ENCODE assay signal across 8 cellular contexts in the genomic region with DNA sequence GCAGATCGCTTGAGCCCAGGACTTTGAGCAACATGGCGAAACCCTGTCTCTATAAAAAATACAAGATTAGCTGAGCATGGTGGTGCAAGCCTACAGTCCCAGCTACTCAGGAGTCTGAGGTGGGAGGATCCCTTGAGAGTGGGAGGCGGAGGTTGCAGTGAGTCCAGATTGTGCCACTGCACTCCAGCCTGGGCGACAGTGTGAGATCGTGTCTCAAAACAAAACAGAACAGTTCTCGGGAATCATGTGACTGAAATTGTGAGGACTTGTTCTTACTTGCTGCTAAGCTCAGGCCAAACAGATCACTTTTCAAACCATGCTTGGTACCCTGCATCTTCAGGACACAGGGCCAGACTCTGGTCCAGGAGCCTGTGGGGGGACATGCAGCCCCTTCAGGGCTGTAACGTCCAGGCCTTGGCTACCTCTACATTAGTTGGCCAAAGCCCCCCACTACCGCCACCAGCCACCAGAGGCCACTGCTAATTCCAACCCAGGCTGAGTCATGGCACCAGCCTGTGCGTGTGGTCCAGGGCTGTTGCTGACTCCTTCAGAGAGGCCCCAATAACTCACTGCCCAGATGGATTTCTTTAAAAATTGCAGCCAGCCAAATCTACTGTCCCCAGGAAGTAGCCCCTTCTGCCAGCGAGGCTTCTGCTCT. TPM values are rescaled to one million over a fixed set of nuclear protein-coding genes. Genes with fewer than 3 reads are reported as not detected.
DNase-seq lines count a peak whose midpoint lies in the region; ATAC-seq and TF ChIP-seq lines count a peak whose summit lies in the region.

No MANE protein-coding gene starts in this region.

- no peak overlapping the region for H3K4ac ChIP-seq in mesendoderm (ENCODE audit: low read depth, low read length)

- no peak overlapping the region for H4K8ac ChIP-seq in mesendoderm (ENCODE audit: low read depth, low read length)

- H2BK15ac ChIP-seq in mesendoderm (replicated peaks; ENCODE audit: low read depth), result no peak overlapping the region

- H3K27ac ChIP-seq in SU-DHL-6 (ENCODE audit: low read depth, low read length) (no peak overlapping the region), mesendoderm (ENCODE audit: low read depth, low read length) (no peak overlapping the region)

- H3K18ac ChIP-seq in mesendoderm (ENCODE audit: low read length), result no peak overlapping the region

- no peaks in the 10 kb centered on the region for H3F3A ChIP-seq in SU-DHL-6 (ENCODE audit: insufficient read depth)

- H2AFZ ChIP-seq in SU-DHL-6 (ENCODE audit: low read depth, low read length, severe bottlenecking), result no peak overlapping the region

- no peaks in the 10 kb centered on the region for H3K36me3 Mint-ChIP-seq in chondrocyte (ENCODE audit: low read depth)

- no peaks in the 10 kb centered on the region for H3K79me2 ChIP-seq in SU-DHL-6 (ENCODE audit: insufficient read depth, low read length)
- no peaks in the 10 kb centered on the region for H3K79me2 ChIP-seq in mesendoderm (ENCODE audit: control insufficient read depth, insufficient read depth, low read length)

- no peak overlapping the region for H3K23ac ChIP-seq in mesendoderm (ENCODE audit: low read length)

- H3K9me2 ChIP-seq in SU-DHL-6 (replicated peaks; ENCODE audit: insufficient read depth, low read length), result no peaks in the 10 kb centered on the region

- H3K4me3 ChIP-seq in SU-DHL-6 (ENCODE audit: insufficient read depth, low read length, poor library complexity, severe bottlenecking), result no peak overlapping the region
- no peak overlapping the region for H3K4me3 ChIP-seq in mesendoderm (ENCODE audit: low read length)

- no peak overlapping the region for H3K9ac ChIP-seq in SU-DHL-6 (ENCODE audit: low read length)
- H3K9ac ChIP-seq in mesendoderm (ENCODE audit: low read length), result no peak overlapping the region

- peaks cover 3% of the 10 kb centered on the region for H3K4me1 Mint-ChIP-seq in chondrocyte (ENCODE audit: low read depth)

- no peaks in the 10 kb centered on the region for H3K79me1 ChIP-seq in mesendoderm (ENCODE audit: low read length)

- H4K5ac ChIP-seq in mesendoderm (ENCODE audit: low read length), result no peak overlapping the region

- H3K27me3 Mint-ChIP-seq in chondrocyte (ENCODE audit: low read depth), result peaks cover 15% of the 10 kb centered on the region

- no CpG with 5 or more reads among the region's 10 CpGs for WGBS in mesendoderm (ENCODE audit: extremely low coverage, insufficient coverage, low lambda C conversion rate)

- no peaks in the 10 kb centered on the region for H3K4me1 ChIP-seq in mesendoderm (ENCODE audit: control insufficient read depth, low read depth, low read length)

- TF ChIP-seq CTCF in SU-DHL-6 (IDR thresholded peaks at IDR 0.05; ENCODE audit: insufficient read depth, low read length, poor library complexity, severe bottlenecking), result peak; percentile 33
- TF ChIP-seq CTCF in chondrocyte (IDR thresholded peaks at IDR 0.05), result peak; percentile 77

- H3K9me3 ChIP-seq in SU-DHL-6 (ENCODE audit: insufficient read depth, low read length), result no peaks in the 10 kb centered on the region

- H3K27me3 ChIP-seq in SU-DHL-6 (ENCODE audit: low read length), result no peaks in the 10 kb centered on the region
- no peaks in the 10 kb centered on the region for H3K27me3 ChIP-seq in mesendoderm (ENCODE audit: insufficient read depth, low read length, poor library complexity)

- H2BK5ac ChIP-seq in mesendoderm (ENCODE audit: low read length), result no peak overlapping the region

- peak overlapping the region; percentile 0 for H3K56ac ChIP-seq in mesendoderm (ENCODE audit: low read length)

- H3K27ac Mint-ChIP-seq in chondrocyte (ENCODE audit: unreplicated experiment), result no peak overlapping the region

- ATAC-seq in HG02885 (IDR thresholded peaks at IDR 0.05; ENCODE audit: poor library complexity, unreplicated experiment) (peak; percentile 57), HG02623 (IDR thresholded peaks at IDR 0.05; ENCODE audit: unreplicated experiment) (no peak)

- H3K4me2 ChIP-seq in SU-DHL-6 (ENCODE audit: low read depth, low read length, poor library complexity, severe bottlenecking) (no peak overlapping the region), mesendoderm (ENCODE audit: low read length) (no peak overlapping the region)

- no peaks in the 10 kb centered on the region for H3K9me3 Mint-ChIP-seq in chondrocyte (ENCODE audit: low read depth)

- no peak overlapping the region for H2AK5ac ChIP-seq in mesendoderm (ENCODE audit: low read length)

- H3K4me3 Mint-ChIP-seq in chondrocyte (ENCODE audit: unreplicated experiment), result no peak overlapping the region

- peak; percentile 36 for DNase-seq in COLO829 (ENCODE audit: low spot score)
- no peak for DNase-seq in chondrocyte (ENCODE audit: low spot score)
- DNase-seq in mesendoderm, result peak; percentile 69
- DNase-seq in NCI-H748 (lab: John Stamatoyannopoulos, UW; ENCODE audit: unreplicated experiment), result no peak
- DNase-seq in GF-D8 (lab: John Stamatoyannopoulos, UW), result no peak

- H4K20me1 ChIP-seq in SU-DHL-6 (ENCODE audit: low read depth, low read length), result no peaks in the 10 kb centered on the region

- H2BK120ac ChIP-seq in mesendoderm (ENCODE audit: low read depth, low read length), result no peak overlapping the region

- H3K36me3 ChIP-seq in SU-DHL-6 (ENCODE audit: low read length) (no peaks in the 10 kb centered on the region), mesendoderm (ENCODE audit: control insufficient read depth, insufficient read depth, low read length) (no peaks in the 10 kb centered on the region)

RNA-seq across cellular contexts. Expression of a gene that starts 33.4 kb away (rescaled TPM):
- not detected in 3 replicates for total RNA-seq in chondrocyte
- polyA plus RNA-seq in mesendoderm (2013, experiment 1 of 2), result 0.37 TPM
- 0.34 TPM for polyA plus RNA-seq in mesendoderm (2013, experiment 2 of 2)

RNA-seq across cellular contexts. Expression of a gene that starts 33.7 kb away (rescaled TPM):
- total RNA-seq in chondrocyte, result 209 to 313 TPM (median 212 TPM) in 3 replicates
- polyA plus RNA-seq in mesendoderm (2013, experiment 1 of 2), result 266 TPM
- 248 TPM for polyA plus RNA-seq in mesendoderm (2013, experiment 2 of 2)

RNA-seq across cellular contexts. Expression of a gene that starts 34.1 kb away (rescaled TPM):
- 16.6 to 18.9 TPM (median 16.9 TPM) in 3 replicates for total RNA-seq in chondrocyte
- 36.8 TPM for polyA plus RNA-seq in mesendoderm (2013, experiment 1 of 2)
- 34.3 TPM for polyA plus RNA-seq in mesendoderm (2013, experiment 2 of 2)

Comparison
In these comparisons a context has a peak if more than half of its experiments do, and no peak if none do; other contexts are left out.
1. DNase-seq: peak in COLO829 (single experiment) and mesendoderm (single experiment); none in chondrocyte (single experiment), NCI-H748 (single experiment) and GF-D8 (single experiment).